In genomic region chrX:71103110-71103983, GRCh38 we compare ENCODE assay signal across 10 cellular contexts. TPM values are rescaled to one million over a fixed set of nuclear protein-coding genes. Genes with fewer than 3 reads are reported as not detected.
A peak's percentile ranks its signal among the peaks of the same experiment; 100 is the strongest.
DNase-seq lines count a peak whose midpoint lies in the region; ATAC-seq and TF ChIP-seq lines count a peak whose summit lies in the region.
"Had no signal": no experiment of that assay in that cellular context is flagged by ENCODE, and none has a peak within 500 bp of the region (broad histone marks: within the 10 kb centered on the region; RNA-seq: fewer than 3 reads in every experiment).

No MANE protein-coding gene starts in this region.

- peak overlapping the region; percentile 28 for H3K4me3 ChIP-seq in NT2/D1 (ENCODE audit: insufficient read length, low read depth)
- H3K4me3 ChIP-seq in lower lobe of right lung, result no peak overlapping the region
- no peak overlapping the region for H3K4me3 ChIP-seq in upper lobe of left lung
- H3K4me3 ChIP-seq: A549 had no signal

- peak in 2 of 3 experiments; percentile 49 to 73 for DNase-seq in NCI-H1417 (lab: John Stamatoyannopoulos, UW)
- no peak for DNase-seq in NCI-H1417 treated with DMSO at 0.1 percent for 48 hours (lab: John Stamatoyannopoulos, UW)
- DNase-seq in NT2/D1 (ENCODE audit: low read depth, low spot score), result peak; percentile 59
- peak; percentile 9 for DNase-seq in activated gamma-delta T cell (lab: John Stamatoyannopoulos, UW)
- peak; percentile 46 for DNase-seq in lower lobe of right lung
- DNase-seq in upper lobe of left lung, result peak in 1 of 2 donors; percentile 37
- DNase-seq in kidney glomerular epithelial cell (lab: John Stamatoyannopoulos, UW), result no peak

- intact Hi-C loops in lower lobe of right lung (cut with DNase I), result no loop called here

- H3K27me3 ChIP-seq in NT2/D1 (ENCODE audit: insufficient read depth, insufficient read length), result no peaks in the 10 kb centered on the region
- H3K27me3 ChIP-seq in lower lobe of right lung (ENCODE audit: low read depth), result no peaks in the 10 kb centered on the region
- no peaks in the 10 kb centered on the region for H3K27me3 ChIP-seq in upper lobe of left lung

- 22 to 29% methylated on average over 8 to 9 of the region's 10 CpGs for WGBS in upper lobe of left lung, 2 donors

- peak overlapping the region; percentile 53 for H3K27ac ChIP-seq in lower lobe of right lung
- H3K27ac ChIP-seq in upper lobe of left lung, result peak overlapping the region in 3 of 4 donors; percentile 59 to 74 (median 64)
- H3K27ac ChIP-seq: A549 had no signal

- TF ChIP-seq CTCF in lower lobe of right lung (IDR thresholded peaks at IDR 0.05) (no peak), upper lobe of left lung (IDR thresholded peaks at IDR 0.05) (no peak)

- peaks cover 21% of the 10 kb centered on the region for H3K4me1 ChIP-seq in NT2/D1 (ENCODE audit: insufficient read depth, insufficient read length)
- no peaks in the 10 kb centered on the region for H3K4me1 ChIP-seq in lower lobe of right lung
- peaks cover 4 to 20% (median 8%) of the 10 kb centered on the region in 4 donors for H3K4me1 ChIP-seq in upper lobe of left lung
- H3K4me1 ChIP-seq: A549 had no signal

- TF ChIP-seq EP300 in upper lobe of left lung (IDR thresholded peaks at IDR 0.05), result no peak

- no peaks in the 10 kb centered on the region for H3K9me3 ChIP-seq in NT2/D1 (ENCODE audit: insufficient read depth, low read length)
- no peaks in the 10 kb centered on the region for H3K9me3 ChIP-seq in lower lobe of right lung
- H3K9me3 ChIP-seq in upper lobe of left lung, result no peaks in the 10 kb centered on the region
- H3K9me3 ChIP-seq: A549 had no signal

- TF ChIP-seq POLR2A in upper lobe of left lung (IDR thresholded peaks at IDR 0.05), result no peak

- H3K9ac ChIP-seq in NT2/D1 (ENCODE audit: insufficient read length, low read depth), result peak overlapping the region; percentile 56

- ATAC-seq in lower lobe of right lung, result peak; percentile 28 to 61
- ATAC-seq in upper lobe of left lung (ENCODE audit: low FRiP score in 2 of 2), result peak in 1 of 2 donors; percentile 36
- ATAC-seq in HG03280 (IDR thresholded peaks at IDR 0.05; ENCODE audit: unreplicated experiment), result no peak
- ATAC-seq: A549 had no signal

- peaks cover 10% of the 10 kb centered on the region for H3K36me3 ChIP-seq in NT2/D1 (ENCODE audit: insufficient read depth, insufficient read length, low read length)
- H3K36me3 ChIP-seq in lower lobe of right lung, result no peaks in the 10 kb centered on the region
- H3K36me3 ChIP-seq in upper lobe of left lung, result no peaks in the 10 kb centered on the region

RNA-seq across cellular contexts. Expression of gene CXorf65, which starts 3.2 kb away (rescaled TPM):
- not detected for total RNA-seq in lower lobe of right lung
- total RNA-seq in upper lobe of left lung, result 1 to 10 TPM in 3 of 6 donors, not detected in 3; 1.0 to 3.6 (median 3.3) TPM
- total RNA-seq: kidney epithelial cell had no signal

RNA-seq across cellular contexts. Expression of gene FOXO4, which starts 7.7 kb away (rescaled TPM):
- 34.7 TPM for total RNA-seq in lower lobe of right lung
- total RNA-seq in upper lobe of left lung, result 10 to 100 TPM; 11.2 to 34.1 (median 24.0) TPM

RNA-seq across cellular contexts. Expression of gene IL2RG, which starts 8.0 kb away (rescaled TPM):
- 33.1 TPM for total RNA-seq in lower lobe of right lung
- 10 to 100 TPM; 20.7 to 43.8 (median 26.2) TPM for total RNA-seq in upper lobe of left lung

RNA-seq across cellular contexts. Expression of gene MED12, which starts 15.0 kb away (rescaled TPM):
- 48.4 TPM for total RNA-seq in lower lobe of right lung
- 100 to 1,000 TPM in 1 of 6 donors, 10 to 100 TPM in 5; 21.7 to 188 (median 42.2) TPM for total RNA-seq in upper lobe of left lung

RNA-seq across cellular contexts. Expression of gene SNX12, which starts 35.2 kb away (rescaled TPM):
- total RNA-seq in lower lobe of right lung (47.7 TPM), upper lobe of left lung (10 to 100 TPM; 26.2 to 67.4 (median 48.8) TPM)

Comparison
In these comparisons a context has a peak if more than half of its experiments do, and no peak if none do; other contexts are left out.
1. DNase-seq: peak in NCI-H1417 (2 of 3), NT2/D1 (single experiment), activated gamma-delta T cell (single experiment) and lower lobe of right lung (single experiment); none in NCI-H1417 treated with DMSO at 0.1 percent for 48 hours (single experiment) and kidney glomerular epithelial cell (single experiment).